23 cellular contexts compared by ENCODE assay signal in the genomic region with DNA sequence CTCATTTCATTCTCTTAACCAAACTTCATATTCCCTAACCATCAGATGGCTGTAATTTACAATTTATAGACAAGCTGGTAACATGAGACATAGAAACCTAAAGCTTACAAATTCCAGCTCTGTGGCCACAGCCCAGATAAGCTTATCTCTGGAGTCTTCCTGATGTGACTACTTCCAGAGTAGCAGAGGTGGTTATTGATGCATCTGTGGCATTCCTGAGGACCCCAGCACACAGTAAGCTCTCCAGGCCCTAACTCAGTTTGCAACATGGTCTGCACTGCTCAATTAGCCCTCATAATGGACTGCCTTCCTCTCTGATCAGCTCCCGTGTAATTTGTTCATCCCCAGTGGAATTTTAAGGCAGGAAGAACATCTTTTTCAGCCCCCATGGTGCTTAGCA.
A peak's percentile ranks its signal among the peaks of the same experiment; 100 is the strongest.
DNase-seq lines count a peak whose midpoint lies in the region; ATAC-seq lines count a peak whose summit lies in the region.
"Had no signal": no experiment of that assay in that cellular context is flagged by ENCODE, and none has a peak within 500 bp of the region (broad histone marks: within the 10 kb centered on the region; RNA-seq: fewer than 3 reads in every experiment).

No MANE protein-coding gene starts in this region.

- no peak overlapping the region for H3K9ac ChIP-seq in BLaER1 treated with 17β-estradiol and CSF1 and Interleukin-3, amounts not matched to agents 10 nM and 100 nM

- no peak overlapping the region for H3K4me3 ChIP-seq in BLaER1 treated with 17β-estradiol and CSF1 and Interleukin-3, amounts not matched to agents 10 nM and 100 nM
- H3K4me3 ChIP-seq: A549, GM23338 had no signal

- H3K4me1 ChIP-seq in BLaER1 treated with 17β-estradiol and CSF1 and Interleukin-3, amounts not matched to agents 10 nM and 100 nM: peaks cover 5 to 55% (median 42%) of the 10 kb centered on the region in 10 experiments; a peak in 16 of 20 replicates
- H3K4me1 ChIP-seq: BE2C had no signal

- no peaks in the 10 kb centered on the region; a peak in 1 of 22 replicates for H4K20me1 ChIP-seq in BLaER1 treated with 17β-estradiol and CSF1 and Interleukin-3, amounts not matched to agents 10 nM and 100 nM

- DNase-seq in ELF-1 (ENCODE audit: low read depth, low spot score) (peak; percentile 6), amniotic epithelial cell (ENCODE audit: low read depth) (peak; percentile 17), left kidney (ENCODE audit: low read depth, low spot score) (peak; percentile 32)
- DNase-seq: 8988T; ACHN; AML-193; BE2C; C1 segment of cervical spinal cord; Caco-2; CD4-positive, CD25-positive, alpha-beta regulatory T cell; CD8-positive, alpha-beta T cell; DMS153; EL; GF-D8; H9; HFFc6 had no signal

- ATAC-seq in HG03521 (IDR thresholded peaks at IDR 0.05; ENCODE audit: unreplicated experiment): no peak
- ATAC-seq in HG02623 (IDR thresholded peaks at IDR 0.05; ENCODE audit: unreplicated experiment): no peak
- no peak for ATAC-seq in HG02642 (IDR thresholded peaks at IDR 0.05; ENCODE audit: poor library complexity, unreplicated experiment)
- ATAC-seq: A549; CD8-positive, alpha-beta T cell; GM23338; HCT116 had no signal

- no peaks in the 10 kb centered on the region for H3K27me3 ChIP-seq in BLaER1 treated with 17β-estradiol and CSF1 and Interleukin-3, amounts not matched to agents 10 nM and 100 nM
- H3K27me3 ChIP-seq: BE2C had no signal

- no peak overlapping the region for H3K27ac ChIP-seq in BLaER1 treated with 17β-estradiol and CSF1 and Interleukin-3, amounts not matched to agents 10 nM and 100 nM
- H3K27ac ChIP-seq: A549 had no signal

- H3K36me3 ChIP-seq in BLaER1 treated with 17β-estradiol and CSF1 and Interleukin-3, amounts not matched to agents 10 nM and 100 nM: no peaks in the 10 kb centered on the region
- H3K36me3 ChIP-seq: BE2C had no signal

- no peaks in the 10 kb centered on the region for H3K9me3 ChIP-seq in BLaER1 treated with 17β-estradiol and CSF1 and Interleukin-3, amounts not matched to agents 10 nM and 100 nM (replicated peaks in 1 of 11)
- H3K9me3 ChIP-seq: A549, BE2C, Caco-2 had no signal

- peak overlapping the region in 9 of 11 experiments; percentile 2 to 63 (median 42); a peak in 13 of 22 replicates for H3K4me2 ChIP-seq in BLaER1 treated with 17β-estradiol and CSF1 and Interleukin-3, amounts not matched to agents 10 nM and 100 nM
- H3K4me2 ChIP-seq: A549, GM23338 had no signal
